Comparison of ENCODE assay signal across 13 cellular contexts in the genomic region with DNA sequence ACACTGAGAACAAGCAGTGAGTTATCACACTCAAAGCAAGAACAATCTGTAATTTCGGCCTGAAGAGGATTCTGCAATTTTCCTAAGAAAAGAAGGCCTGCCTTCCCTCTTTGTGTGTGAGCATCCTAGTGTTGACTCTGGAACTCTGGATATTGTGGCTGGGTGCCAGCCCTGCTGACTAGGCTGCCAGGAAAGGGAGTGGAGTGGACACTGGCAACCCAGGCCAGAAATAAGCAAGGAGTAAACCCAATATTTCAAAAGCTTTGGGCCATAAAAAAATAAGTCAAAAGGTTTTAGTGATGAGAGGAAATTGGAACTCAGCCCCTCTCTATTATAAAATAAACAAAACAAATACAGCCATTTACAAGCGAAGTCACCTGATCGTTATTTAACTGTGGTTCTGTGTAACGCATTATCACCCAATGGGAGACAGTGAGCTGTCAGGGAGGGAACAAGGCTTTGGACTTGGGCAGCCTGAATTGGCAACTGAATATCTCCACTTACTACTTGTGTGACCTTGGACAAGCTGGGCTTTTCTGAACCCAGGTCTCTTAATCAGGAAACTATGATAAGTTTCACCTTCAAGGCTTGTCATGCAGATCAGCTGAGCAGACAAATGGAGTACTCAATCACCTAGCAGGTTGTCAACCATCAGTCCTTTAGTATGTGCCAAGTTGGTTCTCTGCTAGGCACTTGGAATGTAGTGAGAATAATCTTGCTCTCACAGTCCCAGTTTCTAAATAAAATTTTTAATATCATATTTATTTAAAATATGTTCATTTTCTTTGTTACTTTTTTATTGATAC.
DNase-seq lines count a peak whose midpoint lies in the region; ATAC-seq and TF ChIP-seq lines count a peak whose summit lies in the region.
"Had no signal": no experiment of that assay in that cellular context is flagged by ENCODE, and none has a peak within 500 bp of the region (broad histone marks: within the 10 kb centered on the region; RNA-seq: fewer than 3 reads in every experiment).

No MANE protein-coding gene starts in this region.

- H3K27ac Mint-ChIP-seq in stimulated activated effector memory CD8-positive, alpha-beta T cell treated with anti-CD3 and anti-CD28 coated beads, Interleukin-12 subunit alpha, Interleukin-12 subunit beta, amount 100 ng/mL, for 72 hours: no peak overlapping the region
- H3K27ac Mint-ChIP-seq: activated naive CD4-positive, alpha-beta T cell treated with anti-CD3 and anti-CD28 coated beads for 36 hours had no signal

- H3K27me3 ChIP-seq in uterus: no peaks in the 10 kb centered on the region

- H3K27ac ChIP-seq in uterus: peak overlapping the region in 1 of 2 donors; percentile 36
- H3K27ac ChIP-seq: WERI-Rb-1 had no signal

- H3K4me3 Mint-ChIP-seq in stimulated activated effector memory CD8-positive, alpha-beta T cell treated with anti-CD3 and anti-CD28 coated beads, Interleukin-12 subunit alpha, Interleukin-12 subunit beta, amount 100 ng/mL, for 72 hours: no peak overlapping the region
- H3K4me3 Mint-ChIP-seq: activated naive CD4-positive, alpha-beta T cell treated with anti-CD3 and anti-CD28 coated beads for 36 hours had no signal

- TF ChIP-seq CTCF in uterus (IDR thresholded peaks at IDR 0.05): no peak

- H3K36me3 Mint-ChIP-seq in stimulated activated effector memory CD8-positive, alpha-beta T cell treated with anti-CD3 and anti-CD28 coated beads, Interleukin-12 subunit alpha, Interleukin-12 subunit beta, amount 100 ng/mL, for 72 hours: no peaks in the 10 kb centered on the region

- no peak overlapping the region for H3K4me3 ChIP-seq in uterus

- H3K9me3 Mint-ChIP-seq in stimulated activated effector memory CD8-positive, alpha-beta T cell treated with anti-CD3 and anti-CD28 coated beads, Interleukin-12 subunit alpha, Interleukin-12 subunit beta, amount 100 ng/mL, for 72 hours: peaks cover 12% of the 10 kb centered on the region

- H3K9me3 ChIP-seq in uterus: no peaks in the 10 kb centered on the region

- H3K4me1 ChIP-seq in uterus: peaks cover 0 to 10% of the 10 kb centered on the region in 2 donors

- H3K36me3 ChIP-seq in uterus: no peaks in the 10 kb centered on the region
- H3K36me3 ChIP-seq: WERI-Rb-1 had no signal

- peak; percentile 80 for DNase-seq in NCI-H2029 (lab: John Stamatoyannopoulos, UW)
- peak; percentile 6 for DNase-seq in cerebellum (ENCODE audit: low spot score)
- DNase-seq in mucosa of gallbladder (ENCODE audit: low spot score): peak; percentile 21
- DNase-seq in uterus: peak; percentile 85 to 86
- no peak for DNase-seq in stimulated activated effector memory CD8-positive, alpha-beta T cell treated with anti-CD3 and anti-CD28 coated beads, Interleukin-12 subunit alpha, Interleukin-12 subunit beta, amount 100 ng/mL, for 72 hours (ENCODE audit: low spot score in 2 of 2)
- DNase-seq in germinal center (ENCODE audit: low spot score): no peak
- DNase-seq: activated naive CD4-positive, alpha-beta T cell treated with anti-CD3 and anti-CD28 coated beads for 36 hours; effector CD8-positive, alpha-beta T cell; GF-D8; KBM-7; NCI-H146; WERI-Rb-1 had no signal

- H3K4me1 Mint-ChIP-seq in stimulated activated effector memory CD8-positive, alpha-beta T cell treated with anti-CD3 and anti-CD28 coated beads, Interleukin-12 subunit alpha, Interleukin-12 subunit beta, amount 100 ng/mL, for 72 hours: no peaks in the 10 kb centered on the region

- no peak for TF ChIP-seq POLR2A in uterus (IDR thresholded peaks at IDR 0.05)

- no peak for ATAC-seq in HG02678 (IDR thresholded peaks at IDR 0.05; ENCODE audit: unreplicated experiment)
- ATAC-seq in stimulated activated effector memory CD8-positive, alpha-beta T cell treated with anti-CD3 and anti-CD28 coated beads, Interleukin-12 subunit alpha, Interleukin-12 subunit beta, amount 100 ng/mL, for 72 hours: no peak

- intact Hi-C loops in uterus (cut with DNase I; ENCODE audit: low total_unique reads): no loop called here

Comparison
In these comparisons a context has a peak if more than half of its experiments do, and no peak if none do; other contexts are left out.
1. DNase-seq: peak in NCI-H2029 (single experiment), cerebellum (single experiment), mucosa of gallbladder (single experiment) and uterus (2 of 2); none in stimulated activated effector memory CD8-positive, alpha-beta T cell treated with anti-CD3 and anti-CD28 coated beads, Interleukin-12 subunit alpha, Interleukin-12 subunit beta, amount 100 ng/mL, for 72 hours (0 of 2) and germinal center (single experiment).